ENCODE assay signal across 1 cellular context in genomic region chr1:145111674-145112073, GRCh38. TPM values are rescaled to one million over a fixed set of nuclear protein-coding genes. Genes with fewer than 3 reads are reported as not detected.
"Had no signal": no experiment of that assay in that cellular context is flagged by ENCODE, and none has a peak within 500 bp of the region (broad histone marks: within the 10 kb centered on the region; RNA-seq: fewer than 3 reads in every experiment).

No MANE protein-coding gene starts in this region.

RNA-seq across cellular contexts. Expression of gene FAM72D, which starts 15.9 kb away (rescaled TPM):
- polyA plus RNA-seq: IgD-negative memory B cell had no signal
